In genomic region chr3:126474498-126475410, GRCh38 we compare ENCODE assay signal across 8 cellular contexts. TPM values are rescaled to one million over a fixed set of nuclear protein-coding genes. Genes with fewer than 3 reads are reported as not detected.
DNase-seq lines count a peak whose midpoint lies in the region; ATAC-seq, FAIRE-seq and TF ChIP-seq lines count a peak whose summit lies in the region.

No MANE protein-coding gene starts in this region.

- H3F3A ChIP-seq in GM23248 (ENCODE audit: insufficient read depth) = peaks cover 27% of the 10 kb centered on the region

- H3K9me1 ChIP-seq in endothelial cell of umbilical vein (replicated peaks; ENCODE audit: control insufficient read depth, extremely low read depth, insufficient read depth, low read length) = no peaks in the 10 kb centered on the region

- TF ChIP-seq CTCF in KMS-11 (conservative IDR thresholded peaks at IDR 0.05; ENCODE audit: low read depth, low read length) = no peak
- TF ChIP-seq CTCF in endothelial cell of umbilical vein (IDR thresholded peaks at IDR 0.05; ENCODE audit: extremely low read depth in 1 of 2, insufficient read depth in 1 of 2, low read depth in 1 of 2, low read length in 2 of 2) = peak in 1 of 2 donors; percentile 18
- TF ChIP-seq CTCF in thoracic aorta (IDR thresholded peaks at IDR 0.05) = no peak

- POLR2A ChIA-PET in endothelial cell of umbilical vein (lab: Charles Lee) = no interaction called here

- H3K4me3 ChIP-seq in GM23248 (peak overlapping the region; percentile 84), KMS-11 (IDR thresholded peaks at IDR 0.05; ENCODE audit: insufficient read depth, low read depth, low read length) (peak overlapping the region; percentile 59), endothelial cell of umbilical vein (replicated peaks in 1 of 3; ENCODE audit: insufficient read depth in 1 of 3, low read depth in 1 of 3, low read length in 3 of 3) (peak overlapping the region; percentile 12 to 72 (median 42)), thoracic aorta (peak overlapping the region; percentile 87)

- H3K9me3 ChIP-seq in GM23248 (ENCODE audit: low read depth) (no peaks in the 10 kb centered on the region), endothelial cell of umbilical vein (replicated peaks; ENCODE audit: control insufficient read depth, insufficient read depth, low read length) (no peaks in the 10 kb centered on the region), thoracic aorta (no peaks in the 10 kb centered on the region)

- no peak for ATAC-seq in thoracic aorta (ENCODE audit: insufficient number of reproducible peaks, low FRiP score, low read depth)

- no peak overlapping the region for H2AFZ ChIP-seq in GM23248
- peak overlapping the region; percentile 31; the same call in 1 of the 2 replicates for H2AFZ ChIP-seq in KMS-11 (ENCODE audit: low read depth)
- peak overlapping the region; percentile 36 for H2AFZ ChIP-seq in endothelial cell of umbilical vein (ENCODE audit: low read depth, low read length)

- TF ChIP-seq POLR2A in endothelial cell of umbilical vein (IDR thresholded peaks at IDR 0.05; ENCODE audit: low read depth, low read length) = no peak

- in situ Hi-C loops in GM23248 (cut with MboI) = no loop called here

- intact Hi-C loops in endothelial cell of umbilical vein (cut with micrococcal nuclease) = loop anchor here (2.0 to 10.0 kb wide), 4 partner anchors 216 to 560 kb away; partner anchors contain the start of gene CHCHD6

- H3K27ac ChIP-seq in GM23248 (peak overlapping the region; percentile 71), KMS-11 (peak overlapping the region; percentile 46), endothelial cell of umbilical vein (ENCODE audit: insufficient read depth, low read depth, low read length) (peak overlapping the region; percentile 19), thoracic aorta (peak overlapping the region; percentile 85)

- H4K20me1 ChIP-seq in GM23248 (ENCODE audit: insufficient read depth) (peaks cover 16% of the 10 kb centered on the region), KMS-11 (ENCODE audit: insufficient read depth) (no peaks in the 10 kb centered on the region), endothelial cell of umbilical vein (replicated peaks; ENCODE audit: control insufficient read depth, extremely low read depth, insufficient read depth, low read length) (no peaks in the 10 kb centered on the region)

- dilution Hi-C loops in endothelial cell of umbilical vein (cut with MboI; ENCODE audit: extremely low pct_ligation_motif_present, low sequenced_read_pairs) = no loop called here

- peaks cover 50% of the 10 kb centered on the region for H3K79me2 ChIP-seq in GM23248 (ENCODE audit: insufficient read depth)
- H3K79me2 ChIP-seq in KMS-11 (ENCODE audit: insufficient read depth, low read depth) = peaks cover 44% of the 10 kb centered on the region
- H3K79me2 ChIP-seq in endothelial cell of umbilical vein (ENCODE audit: control insufficient read depth, insufficient read depth, low read length) = peaks cover 41% of the 10 kb centered on the region

- FAIRE-seq in endothelial cell of umbilical vein (lab: Jason Lieb, UNC) = peak; percentile 52

- TSS peak; percentile 28 for BruUV-seq in endothelial cell of umbilical vein (replicated peaks; lab: Mats Ljungman, UMichigan)

- H3K27me3 ChIP-seq in GM23248 (replicated peaks; ENCODE audit: insufficient read depth) (no peaks in the 10 kb centered on the region), KMS-11 (ENCODE audit: insufficient read depth, low read depth) (no peaks in the 10 kb centered on the region), endothelial cell of umbilical vein (ENCODE audit: control insufficient read depth in 2 of 2, insufficient read depth in 2 of 2, low read length in 2 of 2) (no peaks in the 10 kb centered on the region), thoracic aorta (replicated peaks; ENCODE audit: insufficient read depth) (no peaks in the 10 kb centered on the region)

- H3K36me3 ChIP-seq in GM23248 (ENCODE audit: low read depth) (peaks cover 17% of the 10 kb centered on the region), KMS-11 (ENCODE audit: insufficient read depth) (peaks cover 10% of the 10 kb centered on the region; the same call in 1 of the 2 replicates), endothelial cell of umbilical vein (ENCODE audit: control insufficient read depth in 2 of 2, extremely low read depth in 1 of 2, insufficient read depth in 2 of 2, low read length in 2 of 2) (peaks cover 9 to 12% of the 10 kb centered on the region in 2 experiments), thoracic aorta (peaks cover 10% of the 10 kb centered on the region)

- peak; percentile 32 for DNase-seq in NCI-H2171 treated with DMSO at 0.1 percent for 48 hours (lab: John Stamatoyannopoulos, UW)
- no peak for DNase-seq in NCI-H2171 (lab: John Stamatoyannopoulos, UW)
- DNase-seq in GM23248 = peak; percentile 72
- DNase-seq in activated CD4-positive, alpha-beta T cell treated with anti-CD3 and anti-CD28 coated beads, Interleukin-2, amount 50 U/mL, for 1 hour = peak; percentile 16
- peak; percentile 65 for DNase-seq in endothelial cell of umbilical vein (ENCODE audit: low read depth, low spot score)
- peak; percentile 72 for DNase-seq in myocyte (ENCODE audit: low read depth)
- no peak for DNase-seq in thoracic aorta (ENCODE audit: low spot score)

- no peaks in the 10 kb centered on the region for H3K9me2 ChIP-seq in GM23248 (ENCODE audit: insufficient read depth)

- H3K4me1 ChIP-seq in GM23248 (ENCODE audit: insufficient read depth) (peaks cover 28% of the 10 kb centered on the region), KMS-11 (ENCODE audit: low read depth, poor library complexity, severe bottlenecking) (peaks cover 26% of the 10 kb centered on the region), endothelial cell of umbilical vein (ENCODE audit: control insufficient read depth, extremely low read depth, insufficient read depth, low read length) (peaks cover 33% of the 10 kb centered on the region), thoracic aorta (ENCODE audit: control insufficient read depth in 1 of 2, low read depth in 2 of 2) (peaks cover 35 to 42% of the 10 kb centered on the region in 2 donors)

- peak overlapping the region; percentile 85 for H3K9ac ChIP-seq in GM23248
- peak overlapping the region; percentile 53; the same call in 1 of the 2 replicates for H3K9ac ChIP-seq in KMS-11
- peak overlapping the region; percentile 75 for H3K9ac ChIP-seq in endothelial cell of umbilical vein (replicated peaks; ENCODE audit: extremely low read depth, insufficient read depth, low read length)

- CTCF ChIA-PET in endothelial cell of umbilical vein (lab: Charles Lee) = interaction anchor here (1.0 to 2.2 kb wide), 7 partner anchors 12 to 341 kb away, joined by 3 to 8 read pairs (median 5); no protein-coding TSS in a partner anchor

- WGBS in GM23248 (ENCODE audit: low coverage in 1 of 2, low lambda C conversion rate in 2 of 2, missing lambda C conversion rate in 2 of 2), 2 experiments = 11 to 13% methylated on average over 68 to 71 of the region's 72 CpGs

- H3K4me2 ChIP-seq in GM23248 (ENCODE audit: unreplicated experiment) (peak overlapping the region; percentile 89), KMS-11 (peak overlapping the region; percentile 65), endothelial cell of umbilical vein (ENCODE audit: insufficient read depth, low read length) (peak overlapping the region; percentile 41)

TF ChIP-seq in endothelial cell of umbilical vein, 7 proteins besides CTCF, POLR2A, EP300 and RAD21 (continues in another document):
- TF ChIP-seq FOS (IDR thresholded peaks at IDR 0.05; ENCODE audit: borderline replicate concordance, insufficient read depth, low read length) (no peak), EZH2 (IDR thresholded peaks at IDR 0.05; ENCODE audit: borderline replicate concordance, low read depth, low read length, severe bottlenecking) (no peak)

RNA-seq across cellular contexts. Expression of gene ZXDC, which starts 0.9 kb away (rescaled TPM):
- 19.2 and 20.0 TPM in 2 replicates for total RNA-seq in GM23248 (2014; rRNA removed; shearing (Covaris generic))
- polyA plus RNA-seq in GM23248 (2016; fragmentation: Nextera tagmentation; extraction: Ambion mirVana) (4.2 and 6.1 TPM in 2 replicates), endothelial cell of umbilical vein (13.3 and 15.2 TPM in 2 replicates)
- total RNA-seq in endothelial cell of umbilical vein (21.3 and 22.6 TPM in 2 replicates), myocyte (41.5 and 45.9 TPM in 2 replicates), thoracic aorta (10 to 100 TPM; 53.5 to 55.0 TPM)
- polyA plus RNA-seq in endothelial cell of umbilical vein (2011; cell fraction: cytosol; rRNA removed) = 10.8 and 10.9 TPM in 2 replicates
- 35.9 and 39.4 TPM in 2 replicates for polyA plus RNA-seq in endothelial cell of umbilical vein (2011; cell fraction: nucleus; rRNA removed)
- polyA plus RNA-seq in endothelial cell of umbilical vein (2012) = 9.0 and 11.2 TPM in 2 replicates
- polyA minus RNA-seq in endothelial cell of umbilical vein = 25.5 and 28.9 TPM in 2 replicates
- 17.8 TPM for polyA minus RNA-seq in endothelial cell of umbilical vein (2011; cell fraction: cytosol; rRNA and poly(A)+ RNA removed)
- 30.2 and 35.2 TPM in 2 replicates for polyA minus RNA-seq in endothelial cell of umbilical vein (2011; cell fraction: nucleus; rRNA and poly(A)+ RNA removed)
- polyA plus RNA-seq in myocyte (2012) = 15.9 TPM

RNA-seq across cellular contexts. Expression of gene UROC1, which starts 42.8 kb away (rescaled TPM):
- not detected in 2 replicates for total RNA-seq in GM23248 (2014; rRNA removed; shearing (Covaris generic))
- polyA plus RNA-seq in GM23248 (2016; fragmentation: Nextera tagmentation; extraction: Ambion mirVana) = not detected in 2 replicates
- total RNA-seq in endothelial cell of umbilical vein = not detected in 2 replicates
- not detected in 2 replicates for polyA plus RNA-seq in endothelial cell of umbilical vein
- not detected in 2 replicates for polyA plus RNA-seq in endothelial cell of umbilical vein (2011; cell fraction: cytosol; rRNA removed)
- not detected in 2 replicates for polyA plus RNA-seq in endothelial cell of umbilical vein (2011; cell fraction: nucleus; rRNA removed)
- not detected in 2 replicates for polyA plus RNA-seq in endothelial cell of umbilical vein (2012)
- not detected in 2 replicates for polyA minus RNA-seq in endothelial cell of umbilical vein
- not detected for polyA minus RNA-seq in endothelial cell of umbilical vein (2011; cell fraction: cytosol; rRNA and poly(A)+ RNA removed)
- not detected in 2 replicates for polyA minus RNA-seq in endothelial cell of umbilical vein (2011; cell fraction: nucleus; rRNA and poly(A)+ RNA removed)
- total RNA-seq in myocyte = not detected in 2 replicates
- polyA plus RNA-seq in myocyte (2012) = 0.03 TPM
- total RNA-seq in thoracic aorta = not detected

RNA-seq across cellular contexts. Expression of gene CHST13, which starts 49.2 kb away (rescaled TPM):
- total RNA-seq in GM23248 (2014; rRNA removed; shearing (Covaris generic)) = not detected in 2 replicates
- polyA plus RNA-seq in GM23248 (2016; fragmentation: Nextera tagmentation; extraction: Ambion mirVana) = 0.11 TPM in 1 of 2 replicates, not detected in the other
- total RNA-seq in endothelial cell of umbilical vein = not detected in 2 replicates
- polyA plus RNA-seq in endothelial cell of umbilical vein = 0.04 TPM in 1 of 2 replicates, not detected in the other
- polyA plus RNA-seq in endothelial cell of umbilical vein (2011; cell fraction: cytosol; rRNA removed) = not detected in 2 replicates
- polyA plus RNA-seq in endothelial cell of umbilical vein (2011; cell fraction: nucleus; rRNA removed) = not detected in 2 replicates
- not detected in 2 replicates for polyA plus RNA-seq in endothelial cell of umbilical vein (2012)
- not detected in 2 replicates for polyA minus RNA-seq in endothelial cell of umbilical vein
- polyA minus RNA-seq in endothelial cell of umbilical vein (2011; cell fraction: cytosol; rRNA and poly(A)+ RNA removed) = not detected
- polyA minus RNA-seq in endothelial cell of umbilical vein (2011; cell fraction: nucleus; rRNA and poly(A)+ RNA removed) = not detected in 2 replicates
- 0.21 TPM in 1 of 2 replicates, not detected in the other for total RNA-seq in myocyte
- 0.13 TPM for polyA plus RNA-seq in myocyte (2012)
- not detected for total RNA-seq in thoracic aorta

Comparison
In these comparisons a context has a peak if more than half of its experiments do, and no peak if none do; other contexts are left out.
1. DNase-seq: peak in NCI-H2171 treated with DMSO at 0.1 percent for 48 hours (single experiment), GM23248 (single experiment), activated CD4-positive, alpha-beta T cell treated with anti-CD3 and anti-CD28 coated beads, Interleukin-2, amount 50 U/mL, for 1 hour (single experiment), endothelial cell of umbilical vein (single experiment) and myocyte (single experiment); none in NCI-H2171 (single experiment) and thoracic aorta (single experiment).
2. H3K27ac ChIP-seq: peak in every context shown above with its lines; median percentile 85 in thoracic aorta; 71 in GM23248; 46 in KMS-11; 19 in endothelial cell of umbilical vein.
3. Peak in every context shown above with its lines, with median percentiles within 50 percentile points of each other: H3K4me2 ChIP-seq, H3K4me3 ChIP-seq and H3K9ac ChIP-seq.